Comparison of ENCODE assay signal across 1 cellular context in genomic region chrX:280722-281121, GRCh38.
TF ChIP-seq lines count a peak whose summit lies in the region.

No MANE protein-coding gene starts in this region.

TF ChIP-seq in A549, 52 proteins besides CTCF, POLR2A, EP300 and RAD21:
- 0 out of 5 replicates have a peak, but pooled peaks of 1 of the 2 experiments have one; percentile 27 for TF ChIP-seq JUN (IDR thresholded peaks at IDR 0.05)
TF ChIP-seq in A549: peak in this region for 1; not testable (repeated sequence) for 51.
